35 cellular contexts compared by ENCODE assay signal in genomic region chr11:10511046-10511711, GRCh38. TPM values are rescaled to one million over a fixed set of nuclear protein-coding genes. Genes with fewer than 3 reads are reported as not detected.
DNase-seq lines count a peak whose midpoint lies in the region; ATAC-seq, FAIRE-seq and TF ChIP-seq lines count a peak whose summit lies in the region.
"Had no signal": no experiment of that assay in that cellular context is flagged by ENCODE, and none has a peak within 500 bp of the region (broad histone marks: within the 10 kb centered on the region; RNA-seq: fewer than 3 reads in every experiment).

No MANE protein-coding gene starts in this region.

- WGBS in H1 (ENCODE audit: extremely low coverage in 1 of 2, insufficient coverage in 1 of 2, insufficient read length in 1 of 2, insufficient replicate concordance in 2 of 2, low coverage in 1 of 2, low lambda C conversion rate in 2 of 2, missing lambda C conversion rate in 1 of 2), 2 experiments = 44% methylated on average over 12 of the region's 12 CpGs; no CpG with 5 or more reads in 1 of the 2 experiments

- H3K23ac ChIP-seq in H1 (ENCODE audit: insufficient read length) = no peak overlapping the region

- H3K4me1 ChIP-seq in H1 (replicated peaks in 1 of 4; ENCODE audit: control insufficient read depth in 3 of 4, insufficient read depth in 4 of 4, low read length in 3 of 4) = peaks cover 2 to 7% (median 6%) of the 10 kb centered on the region in 4 experiments; a peak in 4 of 7 replicates
- H3K4me1 ChIP-seq: parathyroid adenoma had no signal

- no peaks in the 10 kb centered on the region for H3K36me3 ChIP-seq in H1 (ENCODE audit: control insufficient read depth in 2 of 4, insufficient read depth in 4 of 4, low read length in 3 of 4)
- H3K36me3 ChIP-seq: cardiac muscle cell, right atrium auricular region had no signal

- no peak for TF ChIP-seq POLR2A in H1 (IDR thresholded peaks at IDR 0.05; ENCODE audit: control extremely low read depth in 1 of 2, low read depth in 2 of 2, low read length in 2 of 2)

- no peak overlapping the region for H3K9ac ChIP-seq in H1 (replicated peaks in 1 of 4; ENCODE audit: extremely low read depth in 1 of 4, low read depth in 3 of 4, low read length in 3 of 4)
- H3K9ac ChIP-seq: GM23248, parathyroid adenoma had no signal

- TF ChIP-seq CTCF in H1 (IDR thresholded peaks at IDR 0.05; ENCODE audit: control extremely low read depth in 1 of 3, insufficient read depth in 1 of 3, low read depth in 1 of 3, low read length in 3 of 3) = no peak

- no peak overlapping the region for H3K14ac ChIP-seq in H1 (ENCODE audit: insufficient read length)

- no peak overlapping the region for H2AFZ ChIP-seq in H1 (ENCODE audit: low read length)
- H2AFZ ChIP-seq: GM23248, parathyroid adenoma had no signal

- H3K18ac ChIP-seq in H1 (ENCODE audit: extremely low read depth, low read length) = no peak overlapping the region

- H3K4ac ChIP-seq in H1 (replicated peaks; ENCODE audit: insufficient read length, low read depth, low read length) = no peak overlapping the region

- no peak overlapping the region for H3K56ac ChIP-seq in H1 (replicated peaks; ENCODE audit: insufficient read length, low read depth, low read length)

- peak overlapping the region in 1 of 4 experiments; percentile 11; a peak in 1 of 8 replicates for H3K4me3 ChIP-seq in H1 (ENCODE audit: extremely low read depth in 1 of 4, insufficient read depth in 2 of 4, low read depth in 3 of 4, low read length in 4 of 4)
- H3K4me3 ChIP-seq: ascending aorta, cardiac muscle cell, coronary artery, GM23248, right atrium auricular region, upper lobe of right lung had no signal

- no peak overlapping the region for H2AK5ac ChIP-seq in H1 (ENCODE audit: low read depth, low read length)

- no peaks in the 10 kb centered on the region for H3K23me2 ChIP-seq in H1 (ENCODE audit: low read depth, low read length)

- no peak overlapping the region for H2BK120ac ChIP-seq in H1 (replicated peaks; ENCODE audit: low read depth, low read length)

- TF ChIP-seq EP300 in H1 (IDR thresholded peaks at IDR 0.05; ENCODE audit: borderline replicate concordance in 1 of 2, low read depth in 2 of 2, low read length in 2 of 2) = no peak

- H3K79me1 ChIP-seq in H1 (ENCODE audit: low read depth, low read length) = no peaks in the 10 kb centered on the region

- no peaks in the 10 kb centered on the region for H3K27me3 ChIP-seq in H1 (replicated peaks in 1 of 4; ENCODE audit: control insufficient read depth in 3 of 4, extremely low read depth in 1 of 4, insufficient read depth in 3 of 4, low read length in 3 of 4)
- H3K27me3 ChIP-seq: ascending aorta, cardiac muscle cell, right atrium auricular region, upper lobe of right lung had no signal

- no peaks in the 10 kb centered on the region for H3K79me2 ChIP-seq in H1 (ENCODE audit: control insufficient read depth in 1 of 2, insufficient read depth in 2 of 2, low read length in 2 of 2)
- H3K79me2 ChIP-seq: parathyroid adenoma had no signal

- H3K4me2 ChIP-seq in H1 (ENCODE audit: insufficient read depth in 1 of 2, low read depth in 2 of 2, low read length in 2 of 2) = peak overlapping the region; percentile 25 to 44; a peak in 2 of 4 replicates

- peak; percentile 42 for DNase-seq in NCI-H2227 (lab: John Stamatoyannopoulos, UW; ENCODE audit: unreplicated experiment)
- no peak for DNase-seq in NCI-H2227 treated with DMSO at 0.1 percent for 48 hours (lab: John Stamatoyannopoulos, UW)
- DNase-seq in H1 (ENCODE audit: low read depth in 1 of 2, low spot score in 2 of 2) = peak; percentile 43 to 45
- peak; percentile 47 for DNase-seq in medulla oblongata (ENCODE audit: extremely low spot score)
- DNase-seq in middle frontal gyrus (ENCODE audit: extremely low spot score, low spot score) = no peak
- DNase-seq in NCI-H2171 treated with DMSO at 0.1 percent for 48 hours (lab: John Stamatoyannopoulos, UW) = no peak
- DNase-seq: activated CD4-positive, alpha-beta T cell treated with anti-CD3 and anti-CD28 coated beads, Interleukin-2, amount 50 U/mL, for 1 hour; activated CD4-positive, CD25-positive, alpha-beta regulatory T cell; activated effector memory CD4-positive, alpha-beta T cell treated with Interleukin-2 at 50 U/mL for 16 hours; activated naive CD8-positive, alpha-beta T cell treated with anti-CD3 and anti-CD28 coated beads for 36 hours; activated T-cell treated with anti-CD3 and anti-CD28 coated beads, Interleukin-2, amount 50 U/mL, for 1 hour; C1 segment of cervical spinal cord; effector memory CD4-positive, alpha-beta T cell; GM23248; Kasumi-1; MV-4-11; NCI-H1436; NCI-H2081; NCI-H446; NCI-H774; small intestine; stimulated activated naive B cell treated with anti-CD40 and anti-IgM and Interleukin-4, amounts not matched to agents 10 μg/mL and 1 μg/mL and 100 μg/mL, for 72 hours; upper lobe of right lung had no signal

- no peaks in the 10 kb centered on the region for H4K20me1 ChIP-seq in H1 (replicated peaks in 1 of 2; ENCODE audit: control insufficient read depth in 1 of 2, insufficient read depth in 2 of 2, low read length in 2 of 2)

- H2BK5ac ChIP-seq in H1 (ENCODE audit: low read depth, low read length) = no peak overlapping the region

- H2BK20ac ChIP-seq in H1 (ENCODE audit: low read length) = no peak overlapping the region

- H2BK15ac ChIP-seq in H1 (ENCODE audit: low read length) = no peak overlapping the region

- POLR2A ChIA-PET in H1 (lab: Charles Lee; ENCODE audit: partially characterized antibody) = interaction anchor here (1.2 to 1.6 kb wide), 2 partner anchors 9 to 208 kb away, joined by 3 to 7 read pairs; no protein-coding TSS in a partner anchor

- no peak overlapping the region for H3K27ac ChIP-seq in H1 (ENCODE audit: low read depth, low read length)
- H3K27ac ChIP-seq: 22Rv1, ascending aorta, cardiac muscle cell, coronary artery, GM23248, parathyroid adenoma, right atrium auricular region, upper lobe of right lung had no signal

- no peak overlapping the region for H4K5ac ChIP-seq in H1 (ENCODE audit: insufficient read length, low read depth, low read length)

- ATAC-seq in HG03571 (IDR thresholded peaks at IDR 0.05; ENCODE audit: unreplicated experiment) = no peak
- no peak for ATAC-seq in GM19463 (IDR thresholded peaks at IDR 0.05; ENCODE audit: unreplicated experiment)
- ATAC-seq: stimulated activated naive B cell treated with anti-CD40 and anti-IgM and Interleukin-4, amounts not matched to agents 10 μg/mL and 1 μg/mL and 100 μg/mL, for 72 hours; upper lobe of right lung had no signal

- no peaks in the 10 kb centered on the region for H3K9me3 ChIP-seq in H1 (ENCODE audit: insufficient read depth in 2 of 2, low read depth in 1 of 2, low read length in 1 of 2)
- H3K9me3 ChIP-seq: ascending aorta, right atrium auricular region, upper lobe of right lung had no signal

- no peak overlapping the region for H4K91ac ChIP-seq in H1 (replicated peaks; ENCODE audit: insufficient read length, low read length)

- no peak for FAIRE-seq in H1 (lab: Jason Lieb, UNC)
- FAIRE-seq: G401.6, small intestine had no signal

- H2BK12ac ChIP-seq in H1 (ENCODE audit: low read depth, low read length) = no peak overlapping the region

- CTCF ChIA-PET in H1 (lab: Charles Lee; ENCODE audit: partially characterized antibody) = interaction anchor here (0.8 to 2.3 kb wide), 11 partner anchors 15 to 165 kb away, joined by 3 to 10 read pairs (median 4); partner anchors contain the start of gene RNF141

- H4K8ac ChIP-seq in H1 (ENCODE audit: extremely low read depth, insufficient read depth, low read length) = no peak overlapping the region

- no peak for TF ChIP-seq RAD21 in H1 (IDR thresholded peaks at IDR 0.05 in 1 of 2, conservative IDR thresholded peaks at IDR 0.05 in 1 of 2; ENCODE audit: low read depth in 2 of 2, low read length in 2 of 2)

RNA-seq across cellular contexts. Expression of gene RNF141, which starts 29.8 kb away (rescaled TPM):
- 20.9 and 22.8 TPM in 2 replicates for total RNA-seq in H1 (2021; fragmentation: NEBNext Ultra II Directional; extraction: Animal tissue kit (Norgen Biotek cat#: 25700))
- polyA plus RNA-seq in H1 (2011; rRNA removed) = 5.4 and 8.5 TPM in 2 replicates
- polyA plus RNA-seq in H1 (2011; cell fraction: cytosol; rRNA removed) = 10.9 TPM
- polyA plus RNA-seq in H1 (2011; cell fraction: nucleus; rRNA removed) = 2.8 TPM
- polyA plus RNA-seq in H1 (2012, experiment 1 of 2) = 18.6 to 37.2 TPM (median 21.2 TPM) in 4 replicates
- polyA plus RNA-seq in H1 (2012, experiment 2 of 2) = 1.3 TPM
- 12.9 TPM for polyA plus RNA-seq in H1 (2013, experiment 1 of 2)
- 11.9 TPM for polyA plus RNA-seq in H1 (2013, experiment 2 of 2)
- 11.2 and 18.4 TPM in 2 replicates for polyA minus RNA-seq in H1 (2011; rRNA and poly(A)+ RNA removed)
- polyA minus RNA-seq in H1 (2011; cell fraction: cytosol; rRNA and poly(A)+ RNA removed) = 7.3 TPM
- polyA minus RNA-seq in H1 (2011; cell fraction: nucleus; rRNA and poly(A)+ RNA removed) = 15.6 TPM

RNA-seq across cellular contexts. Expression of gene AMPD3, which starts 56.1 kb away (rescaled TPM):
- total RNA-seq in H1 (2021; fragmentation: NEBNext Ultra II Directional; extraction: Animal tissue kit (Norgen Biotek cat#: 25700)) = 5.2 and 6.3 TPM in 2 replicates
- 4.0 and 10.9 TPM in 2 replicates for polyA plus RNA-seq in H1 (2011; rRNA removed)
- polyA plus RNA-seq in H1 (2011; cell fraction: cytosol; rRNA removed) = 3.2 TPM
- polyA plus RNA-seq in H1 (2011; cell fraction: nucleus; rRNA removed) = 12.0 TPM
- 2.7 to 4.5 TPM (median 3.3 TPM) in 4 replicates for polyA plus RNA-seq in H1 (2012, experiment 1 of 2)
- polyA plus RNA-seq in H1 (2012, experiment 2 of 2) = 1.6 TPM
- polyA plus RNA-seq in H1 (2013, experiment 1 of 2) = 2.7 TPM
- 2.3 TPM for polyA plus RNA-seq in H1 (2013, experiment 2 of 2)
- 7.4 and 11.1 TPM in 2 replicates for polyA minus RNA-seq in H1 (2011; rRNA and poly(A)+ RNA removed)
- 2.5 TPM for polyA minus RNA-seq in H1 (2011; cell fraction: cytosol; rRNA and poly(A)+ RNA removed)
- 38.5 TPM for polyA minus RNA-seq in H1 (2011; cell fraction: nucleus; rRNA and poly(A)+ RNA removed)

RNA-seq across cellular contexts. Expression of gene LYVE1, which starts 57.3 kb away (rescaled TPM):
- 0.09 TPM in 1 of 2 replicates, not detected in the other for total RNA-seq in H1 (2021; fragmentation: NEBNext Ultra II Directional; extraction: Animal tissue kit (Norgen Biotek cat#: 25700))
- not detected in 2 replicates for polyA plus RNA-seq in H1 (2011; rRNA removed)
- polyA plus RNA-seq in H1 (2011; cell fraction: cytosol; rRNA removed) = 0.05 TPM
- polyA plus RNA-seq in H1 (2011; cell fraction: nucleus; rRNA removed) = 0.11 TPM
- 0.13 to 0.21 TPM in 2 of 4 replicates, not detected in the others for polyA plus RNA-seq in H1 (2012, experiment 1 of 2)
- not detected for polyA plus RNA-seq in H1 (2012, experiment 2 of 2)
- polyA plus RNA-seq in H1 (2013, experiment 1 of 2) = 0.04 TPM
- 0.07 TPM for polyA plus RNA-seq in H1 (2013, experiment 2 of 2)
- polyA minus RNA-seq in H1 (2011; rRNA and poly(A)+ RNA removed) = 0.10 TPM in 1 of 2 replicates, not detected in the other
- not detected for polyA minus RNA-seq in H1 (2011; cell fraction: cytosol; rRNA and poly(A)+ RNA removed)
- not detected for polyA minus RNA-seq in H1 (2011; cell fraction: nucleus; rRNA and poly(A)+ RNA removed)
- total RNA-seq: activated naive CD8-positive, alpha-beta T cell treated with anti-CD3 and anti-CD28 coated beads for 36 hours; cardiac muscle cell; GM23248; kidney epithelial cell; SK-MEL-5; T-helper 1 cell treated with Interleukin-12 subunit alpha and Interleukin-12 subunit beta and Interleukin-4 antibody, amounts not matched to agents 30 ng/mL and 1 ng/mL, for 36 hours had no signal
- polyA plus RNA-seq: cardiac muscle cell, GM23248 had no signal

Comparison
In these comparisons a context has a peak if more than half of its experiments do, and no peak if none do; other contexts are left out.
1. DNase-seq: peak in NCI-H2227 (single experiment), H1 (2 of 2) and medulla oblongata (single experiment); none in NCI-H2227 treated with DMSO at 0.1 percent for 48 hours (single experiment), middle frontal gyrus (single experiment) and NCI-H2171 treated with DMSO at 0.1 percent for 48 hours (single experiment).